In genomic region chr19:676007-676342, GRCh38 we compare ENCODE assay signal across 13 cellular contexts. TPM values are rescaled to one million over a fixed set of nuclear protein-coding genes. Genes with fewer than 3 reads are reported as not detected.
A peak's percentile ranks its signal among the peaks of the same experiment; 100 is the strongest.
DNase-seq lines count a peak whose midpoint lies in the region; ATAC-seq and TF ChIP-seq lines count a peak whose summit lies in the region.
"Had no signal": no experiment of that assay in that cellular context is flagged by ENCODE, and none has a peak within 500 bp of the region (broad histone marks: within the 10 kb centered on the region; RNA-seq: fewer than 3 reads in every experiment).

No MANE protein-coding gene starts in this region.

- H3K36me3 Mint-ChIP-seq in osteocyte (ENCODE audit: unreplicated experiment) = no peaks in the 10 kb centered on the region
- H3K36me3 Mint-ChIP-seq in activated T-cell treated with anti-CD3 and anti-CD28 coated beads, Interleukin-2, amount 50 U/mL, for 72 hours (ENCODE audit: insufficient read depth in 2 of 2) = no peaks in the 10 kb centered on the region
- H3K36me3 Mint-ChIP-seq in CD8-positive, alpha-beta memory T cell = no peaks in the 10 kb centered on the region

- CTCF ChIA-PET in Panc1 (lab: Charles Lee) = interaction anchor here (0.6 kb wide), 2 partner anchors 53 to 437 kb away, joined by 3 read pairs; no protein-coding TSS in a partner anchor
- CTCF ChIA-PET in CD8-positive, alpha-beta memory T cell (lab: Charles Lee) = no interaction called here

- H3K9me3 Mint-ChIP-seq in osteocyte (ENCODE audit: unreplicated experiment) = no peaks in the 10 kb centered on the region
- no peaks in the 10 kb centered on the region for H3K9me3 Mint-ChIP-seq in activated T-cell treated with anti-CD3 and anti-CD28 coated beads, Interleukin-2, amount 50 U/mL, for 72 hours
- no peaks in the 10 kb centered on the region for H3K9me3 Mint-ChIP-seq in CD8-positive, alpha-beta memory T cell

- H3K4me3 ChIP-seq in Panc1 (ENCODE audit: low read depth in 2 of 2, low read length in 2 of 2) = peak overlapping the region; percentile 46 to 48
- no peak overlapping the region for H3K4me3 ChIP-seq in CD8-positive, alpha-beta memory T cell (ENCODE audit: low read length)

- H3K27me3 Mint-ChIP-seq in osteocyte (ENCODE audit: unreplicated experiment) = no peaks in the 10 kb centered on the region
- H3K27me3 Mint-ChIP-seq in activated T-cell treated with anti-CD3 and anti-CD28 coated beads, Interleukin-2, amount 50 U/mL, for 72 hours (ENCODE audit: low read depth) = no peaks in the 10 kb centered on the region
- H3K27me3 Mint-ChIP-seq in CD8-positive, alpha-beta memory T cell = peaks cover 18 to 23% of the 10 kb centered on the region in 2 donors

- in situ Hi-C loops in Panc1 (cut with HindIII; ENCODE audit: low pct_unique_long_range_greater_than_20kb, low sequenced_read_pairs) = no loop called here

- DNase-seq in Panc1 (ENCODE audit: low read depth, low spot score) (no peak), epithelial cell of prostate (ENCODE audit: low read depth, low spot score) (no peak), osteocyte (ENCODE audit: extremely low spot score, unreplicated experiment) (no peak), NCI-H510A treated with DMSO at 0.1 percent for 48 hours (lab: John Stamatoyannopoulos, UW) (no peak)
- DNase-seq in activated T-cell treated with anti-CD3 and anti-CD28 coated beads, Interleukin-2, amount 50 U/mL, for 72 hours = no peak
- DNase-seq in CD8-positive, alpha-beta memory T cell = no peak
- DNase-seq: C1 segment of cervical spinal cord, cortex of kidney, NCI-H526, posterior cingulate gyrus had no signal

- ATAC-seq in Panc1 (no peak), GM21360 (IDR thresholded peaks at IDR 0.05; ENCODE audit: unreplicated experiment) (no peak)
- ATAC-seq in activated T-cell treated with anti-CD3 and anti-CD28 coated beads, Interleukin-2, amount 50 U/mL, for 72 hours (replicated peaks in 1 of 2) = no peak

- H3K4me3 Mint-ChIP-seq in osteocyte (ENCODE audit: unreplicated experiment) = peak overlapping the region; percentile 48
- H3K4me3 Mint-ChIP-seq in activated T-cell treated with anti-CD3 and anti-CD28 coated beads, Interleukin-2, amount 50 U/mL, for 72 hours = no peak overlapping the region
- no peak overlapping the region for H3K4me3 Mint-ChIP-seq in CD8-positive, alpha-beta memory T cell

- POLR2A ChIA-PET in Panc1 (lab: Charles Lee) = interaction anchor here (0.5 kb wide), 1 partner anchor 29 kb away, joined by 3 read pairs; no protein-coding TSS in a partner anchor
- POLR2A ChIA-PET in CD8-positive, alpha-beta memory T cell (lab: Charles Lee) = no interaction called here

- no peaks in the 10 kb centered on the region for H3K9me3 ChIP-seq in Panc1 (ENCODE audit: control insufficient read depth, insufficient read depth, low read depth, low read length)
- H3K9me3 ChIP-seq in CD8-positive, alpha-beta memory T cell (ENCODE audit: low read length) = no peaks in the 10 kb centered on the region

- peaks cover 22% of the 10 kb centered on the region for H3K4me1 ChIP-seq in Panc1 (ENCODE audit: control insufficient read depth, insufficient read depth, low read length)
- peaks cover 7% of the 10 kb centered on the region for H3K4me1 ChIP-seq in CD8-positive, alpha-beta memory T cell (ENCODE audit: insufficient read depth, low read length)

- intact Hi-C loops in Panc1 (cut with micrococcal nuclease; ENCODE audit: unreplicated experiment) = no loop called here

- TF ChIP-seq CTCF in 22Rv1 (IDR thresholded peaks at IDR 0.05) (no peak), Panc1 (IDR thresholded peaks at IDR 0.05) (no peak), osteocyte (IDR thresholded peaks at IDR 0.05) (no peak)

- no TSS peak for BruUV-seq in Panc1 (replicated peaks; lab: Mats Ljungman, UMichigan)

- no peaks in the 10 kb centered on the region for H3K36me3 ChIP-seq in Panc1 (ENCODE audit: control insufficient read depth, insufficient read depth, low read length)
- H3K36me3 ChIP-seq in CD8-positive, alpha-beta memory T cell (ENCODE audit: insufficient read depth, low read length) = no peaks in the 10 kb centered on the region

- H3K27ac ChIP-seq in 22Rv1 (peak overlapping the region; percentile 84; the same call in 1 of the 2 replicates), Panc1 (ENCODE audit: low read length) (no peak overlapping the region), epithelial cell of prostate (peak overlapping the region; percentile 92)
- H3K27ac ChIP-seq in CD8-positive, alpha-beta memory T cell (ENCODE audit: low read depth, low read length) = no peak overlapping the region

- no peaks in the 10 kb centered on the region for H3K27me3 ChIP-seq in Panc1 (ENCODE audit: control insufficient read depth, insufficient read depth, low read length)
- H3K27me3 ChIP-seq in CD8-positive, alpha-beta memory T cell (ENCODE audit: insufficient read depth, low read length, poor library complexity, severe bottlenecking) = peaks cover 13% of the 10 kb centered on the region

- no peak overlapping the region for H3K27ac Mint-ChIP-seq in osteocyte (ENCODE audit: unreplicated experiment)
- H3K27ac Mint-ChIP-seq in activated T-cell treated with anti-CD3 and anti-CD28 coated beads, Interleukin-2, amount 50 U/mL, for 72 hours = no peak overlapping the region
- no peak overlapping the region for H3K27ac Mint-ChIP-seq in CD8-positive, alpha-beta memory T cell

- peaks cover 31% of the 10 kb centered on the region for H3K4me1 Mint-ChIP-seq in osteocyte (ENCODE audit: unreplicated experiment)
- H3K4me1 Mint-ChIP-seq in activated T-cell treated with anti-CD3 and anti-CD28 coated beads, Interleukin-2, amount 50 U/mL, for 72 hours (ENCODE audit: low read depth) = no peaks in the 10 kb centered on the region
- peaks cover 0 to 14% (median 7%) of the 10 kb centered on the region in 3 donors for H3K4me1 Mint-ChIP-seq in CD8-positive, alpha-beta memory T cell

RNA-seq across cellular contexts. Expression of gene FSTL3, which starts 0.2 kb away (rescaled TPM):
- 32.5 TPM for total RNA-seq in Panc1 (2021; ENCODE audit: unreplicated experiment)
- 39.5 TPM for polyA plus RNA-seq in Panc1 (2012; ENCODE audit: insufficient read length)
- 109 and 111 TPM in 2 replicates for total RNA-seq in osteocyte
- 10 to 100 TPM; 10.0 to 11.4 TPM for total RNA-seq in activated T-cell treated with anti-CD3 and anti-CD28 coated beads, Interleukin-2, amount 50 U/mL, for 72 hours
- 1 to 10 TPM; 7.7 to 8.0 TPM for total RNA-seq in CD8-positive, alpha-beta memory T cell
- 0.81 TPM for polyA plus RNA-seq in CD8-positive, alpha-beta memory T cell

RNA-seq across cellular contexts. Expression of gene RNF126, which starts 13.0 kb away (rescaled TPM):
- total RNA-seq in Panc1 (2021; ENCODE audit: unreplicated experiment) (61.2 TPM), osteocyte (37.3 and 40.8 TPM in 2 replicates)
- 80.4 TPM for polyA plus RNA-seq in Panc1 (2012; ENCODE audit: insufficient read length)
- 10 to 100 TPM; 72.8 to 91.8 TPM for total RNA-seq in activated T-cell treated with anti-CD3 and anti-CD28 coated beads, Interleukin-2, amount 50 U/mL, for 72 hours
- 10 to 100 TPM; 89.6 to 95.5 TPM for total RNA-seq in CD8-positive, alpha-beta memory T cell
- polyA plus RNA-seq in CD8-positive, alpha-beta memory T cell = 100.0 TPM

RNA-seq across cellular contexts. Expression of gene PRSS57, which starts 19.3 kb away (rescaled TPM):
- total RNA-seq in Panc1 (2021; ENCODE audit: unreplicated experiment) (not detected), osteocyte (not detected in 2 replicates)
- not detected for polyA plus RNA-seq in Panc1 (2012; ENCODE audit: insufficient read length)
- total RNA-seq in activated T-cell treated with anti-CD3 and anti-CD28 coated beads, Interleukin-2, amount 50 U/mL, for 72 hours = under 1 TPM in 1 of 2 donors, not detected in 1; 0.22 TPM
- total RNA-seq in CD8-positive, alpha-beta memory T cell = not detected
- not detected for polyA plus RNA-seq in CD8-positive, alpha-beta memory T cell
- total RNA-seq: T-helper 2 cell treated with Interferon-gamma antibody and Interleukin-4, amounts not matched to agents 100 ng/mL and 5 ng/mL, for 36 hours had no signal

RNA-seq across cellular contexts. Expression of gene PALM, which starts 32.8 kb away (rescaled TPM):
- total RNA-seq in Panc1 (2021; ENCODE audit: unreplicated experiment) = 14.4 TPM
- polyA plus RNA-seq in Panc1 (2012; ENCODE audit: insufficient read length) = 27.2 TPM
- total RNA-seq in osteocyte = 236 and 251 TPM in 2 replicates
- total RNA-seq in activated T-cell treated with anti-CD3 and anti-CD28 coated beads, Interleukin-2, amount 50 U/mL, for 72 hours = 1 to 10 TPM in 1 of 2 donors, under 1 TPM in 1; 0.72 to 2.0 TPM
- not detected for total RNA-seq in CD8-positive, alpha-beta memory T cell
- polyA plus RNA-seq in CD8-positive, alpha-beta memory T cell = not detected
- total RNA-seq: T-helper 2 cell treated with Interferon-gamma antibody and Interleukin-4, amounts not matched to agents 100 ng/mL and 5 ng/mL, for 36 hours had no signal

RNA-seq across cellular contexts. Expression of gene FGF22, which starts 36.3 kb away (rescaled TPM):
- total RNA-seq in Panc1 (2021; ENCODE audit: unreplicated experiment) = 0.72 TPM
- 0.48 TPM for polyA plus RNA-seq in Panc1 (2012; ENCODE audit: insufficient read length)
- total RNA-seq in osteocyte = 0.81 TPM in 1 of 2 replicates, not detected in the other
- total RNA-seq in activated T-cell treated with anti-CD3 and anti-CD28 coated beads, Interleukin-2, amount 50 U/mL, for 72 hours = not detected
- under 1 TPM; 0.20 to 0.22 TPM for total RNA-seq in CD8-positive, alpha-beta memory T cell
- polyA plus RNA-seq in CD8-positive, alpha-beta memory T cell = not detected
- total RNA-seq: T-helper 2 cell treated with Interferon-gamma antibody and Interleukin-4, amounts not matched to agents 100 ng/mL and 5 ng/mL, for 36 hours had no signal

Comparison
In these comparisons a context has a peak if more than half of its experiments do, and no peak if none do; other contexts are left out.
1. H3K27ac ChIP-seq: peak in 22Rv1 (single experiment) and epithelial cell of prostate (single experiment); none in Panc1 (single experiment) and CD8-positive, alpha-beta memory T cell (single experiment).